In genomic region chr1:39944410-39944809, GRCh38 we compare ENCODE assay signal across 1 cellular context.
TF ChIP-seq lines count a peak whose summit lies in the region.

No MANE protein-coding gene starts in this region.

TF ChIP-seq in GM12878, 131 proteins besides CTCF, POLR2A, EP300 and RAD21:
- peak; percentile 35 for TF ChIP-seq JUNB (IDR thresholded peaks at IDR 0.05)
- TF ChIP-seq RUNX3 (IDR thresholded peaks at IDR 0.05; ENCODE audit: low read length) = peak; percentile 61; the same call in 1 of the 2 replicates
- TF ChIP-seq IKZF2 (IDR thresholded peaks at IDR 0.05) = no peak
- peak; percentile 31; the same call in 1 of the 2 replicates for TF ChIP-seq TCF7 (IDR thresholded peaks at IDR 0.05; ENCODE audit: borderline replicate concordance)
- no peak for TF ChIP-seq ZNF592 (IDR thresholded peaks at IDR 0.05)
- TF ChIP-seq, protein P1, sequence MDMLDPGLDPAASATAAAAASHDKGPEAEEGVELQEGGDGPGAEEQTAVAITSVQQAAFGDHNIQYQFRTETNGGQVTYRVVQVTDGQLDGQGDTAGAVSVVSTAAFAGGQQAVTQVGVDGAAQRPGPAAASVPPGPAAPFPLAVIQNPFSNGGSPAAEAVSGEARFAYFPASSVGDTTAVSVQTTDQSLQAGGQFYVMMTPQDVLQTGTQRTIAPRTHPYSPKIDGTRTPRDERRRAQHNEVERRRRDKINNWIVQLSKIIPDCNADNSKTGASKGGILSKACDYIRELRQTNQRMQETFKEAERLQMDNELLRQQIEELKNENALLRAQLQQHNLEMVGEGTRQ (IDR thresholded peaks at IDR 0.05; ENCODE audit: borderline replicate concordance, low read depth, low read length) = no peak
